In genomic region chr9:99056876-99057664, GRCh38 we compare ENCODE assay signal across 1 cellular context.
TF ChIP-seq lines count a peak whose summit lies in the region.

No MANE protein-coding gene starts in this region.

TF ChIP-seq in K562, 482 proteins besides CTCF, POLR2A, EP300 and RAD21 (continued from another document):
- TF ChIP-seq ZFP36 (IDR thresholded peaks at IDR 0.05; ENCODE audit: low read depth, low read length, partially characterized antibody) (peak; percentile 67), BCOR (IDR thresholded peaks at IDR 0.05) (peak; percentile 90), NCOR1 (IDR thresholded peaks at IDR 0.05) (no peak), ZNF224 (CRISPR knock-in tag; IDR thresholded peaks at IDR 0.05) (no peak), SAFB2 (IDR thresholded peaks at IDR 0.05; ENCODE audit: borderline replicate concordance, low read depth, low read length, severe bottlenecking) (no peak), ZNF311 (CRISPR knock-in tag; IDR thresholded peaks at IDR 0.05) (no peak), ZSCAN29 (IDR thresholded peaks at IDR 0.05) (no peak), ZNF584 (CRISPR knock-in tag; IDR thresholded peaks at IDR 0.05; ENCODE audit: low read depth) (peak; percentile 13; the same call in 1 of the 2 replicates)
